ENCODE assay signal across 31 cellular contexts in the genomic region with DNA sequence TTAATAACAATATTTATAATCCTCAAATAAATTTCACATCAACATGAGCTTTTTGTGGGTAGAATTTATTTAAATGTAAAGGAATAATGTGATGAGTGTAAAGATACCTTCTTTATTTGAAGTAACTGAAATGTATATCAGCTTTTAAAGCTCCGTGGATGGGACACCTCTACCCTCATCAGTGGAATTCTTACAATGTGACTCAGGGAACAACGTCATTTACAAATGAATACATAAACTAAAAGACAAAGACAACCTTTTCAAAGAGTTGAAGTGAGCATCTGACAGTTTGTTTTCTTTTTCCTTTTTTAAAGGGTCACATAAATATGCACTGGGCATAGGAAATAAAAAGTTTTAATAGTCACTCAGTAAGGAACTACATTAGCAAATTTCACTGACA.
"Had no signal": no experiment of that assay in that cellular context is flagged by ENCODE, and none has a peak within 500 bp of the region (broad histone marks: within the 10 kb centered on the region; RNA-seq: fewer than 3 reads in every experiment).

No MANE protein-coding gene starts in this region.

- FAIRE-seq: kidney had no signal

- H3K4me1 ChIP-seq: ascending aorta, right lobe of liver, upper lobe of left lung, vagina had no signal

- H3K27ac ChIP-seq: ascending aorta, brain microvascular endothelial cell, coronary artery, ovary, right lobe of liver, skin epidermis, upper lobe of left lung, vagina, WERI-Rb-1 had no signal

- H3K36me3 ChIP-seq: ascending aorta, brain microvascular endothelial cell, ovary, right lobe of liver, upper lobe of left lung, vagina, WERI-Rb-1 had no signal

- DNase-seq: activated CD4-positive, alpha-beta memory T cell treated with anti-CD3 and anti-CD28 coated beads for 36 hours; activated CD4-positive, alpha-beta T cell treated with anti-CD3 and anti-CD28 coated beads, Interleukin-2, amount 10 ng/mL, durations not matched to agents 24 days and 14 days; activated CD4-positive, CD25-positive, alpha-beta regulatory T cell treated with anti-CD3 and anti-CD28 coated beads, Interleukin-2, amount 50 U/mL, for 72 hours; activated CD8-positive, alpha-beta memory T cell treated with anti-CD3 and anti-CD28 coated beads, Interleukin-2, amount 50 U/mL, for 48 hours; activated gamma-delta T cell; activated naive CD4-positive, alpha-beta T cell treated with anti-CD3 and anti-CD28 coated beads, Interleukin-2, amount 10 ng/mL, durations not matched to agents 7 days and 5 days; activated naive CD8-positive, alpha-beta T cell treated with anti-CD3 and anti-CD28 coated beads, Interleukin-2, amount 10 ng/mL, durations not matched to agents 7 days and 5 days; activated T-cell treated with anti-CD3 and anti-CD28 coated beads, Interleukin-2, amount 50 U/mL, for 24 hours; brain microvascular endothelial cell; foreskin fibroblast; head of caudate nucleus; hippocampal formation; immature natural killer cell; kidney; left colon; mammary epithelial cell; midbrain; naive thymus-derived CD4-positive, alpha-beta T cell; ovary; right lobe of liver; stimulated activated CD4-positive, alpha-beta T cell treated with anti-CD3 and anti-CD28 coated beads, Interleukin-4, amount 100 ng/mL, for 24 hours; T-helper 17 cell; T1000; upper lobe of left lung; WERI-Rb-1 had no signal

- ATAC-seq: esophagus mucosa; left colon; naive thymus-derived CD4-positive, alpha-beta T cell; right lobe of liver; stimulated activated effector memory CD8-positive, alpha-beta T cell treated with anti-CD3 and anti-CD28 coated beads, Interleukin-12 subunit alpha, Interleukin-12 subunit beta, amount 100 ng/mL, for 72 hours; T-helper 17 cell had no signal

- H3K9me3 ChIP-seq: ascending aorta, ovary, right lobe of liver, upper lobe of left lung, vagina had no signal

- H3K4me3 ChIP-seq: ascending aorta, coronary artery, ovary, right lobe of liver, skin epidermis, upper lobe of left lung, vagina had no signal

- H3K27me3 ChIP-seq: ascending aorta, brain microvascular endothelial cell, ovary, right lobe of liver, upper lobe of left lung, vagina had no signal
